Comparison of ENCODE assay signal across 35 cellular contexts in genomic region chr7:25207887-25208286, GRCh38. TPM values are rescaled to one million over a fixed set of nuclear protein-coding genes. Genes with fewer than 3 reads are reported as not detected.
"Had no signal": no experiment of that assay in that cellular context is flagged by ENCODE, and none has a peak within 500 bp of the region (broad histone marks: within the 10 kb centered on the region; RNA-seq: fewer than 3 reads in every experiment).

No MANE protein-coding gene starts in this region.

- H3K27ac ChIP-seq: epithelial cell of prostate, esophagus squamous epithelium, gastrocnemius medialis, heart right ventricle, lower lobe of right lung had no signal

- FAIRE-seq: endometrium, islet of Langerhans, keratinocyte had no signal

- ATAC-seq: effector memory CD8-positive, alpha-beta T cell; esophagus mucosa; gastrocnemius medialis; heart right ventricle; left cardiac atrium; left lobe of liver; left ventricle myocardium superior; lower lobe of right lung had no signal

- DNase-seq: cerebellar nuclear complex; cortex of kidney; effector CD8-positive, alpha-beta T cell; effector memory CD8-positive, alpha-beta T cell; endodermal cell; erythroblast; esophagus squamous epithelium; foreskin fibroblast; foreskin melanocyte; gastrocnemius medialis; glutamatergic neuron; head of caudate nucleus; heart right ventricle; hippocampal formation; left cardiac atrium; left ventricle myocardium superior; lower lobe of right lung; mesenchymal stem cell; naive B cell had no signal

- H3K27me3 ChIP-seq: gastrocnemius medialis had no signal

- H3K4me1 ChIP-seq: esophagus squamous epithelium, gastrocnemius medialis, heart right ventricle, lower lobe of right lung had no signal

- H3K4me3 ChIP-seq: esophagus squamous epithelium, gastrocnemius medialis, heart right ventricle, lower lobe of right lung had no signal

- H3K36me3 ChIP-seq: esophagus squamous epithelium, gastrocnemius medialis, heart right ventricle, lower lobe of right lung had no signal

RNA-seq across cellular contexts. Expression of gene NPVF, which starts 20.4 kb away (rescaled TPM):
- total RNA-seq: chondrocyte, dermis microvascular lymphatic vessel endothelial cell, endodermal cell, esophagus mucosa, esophagus squamous epithelium, gastrocnemius medialis, glomerular endothelial cell, heart right ventricle, kidney epithelial cell, left cardiac atrium, left lobe of liver, left ventricle myocardium superior, lower leg skin, lower lobe of right lung, lung microvascular endothelial cell, mesenteric fat pad, mesothelial cell of epicardium, mucosa of gallbladder, myocyte had no signal
